ENCODE assay signal across 8 cellular contexts in the genomic region with DNA sequence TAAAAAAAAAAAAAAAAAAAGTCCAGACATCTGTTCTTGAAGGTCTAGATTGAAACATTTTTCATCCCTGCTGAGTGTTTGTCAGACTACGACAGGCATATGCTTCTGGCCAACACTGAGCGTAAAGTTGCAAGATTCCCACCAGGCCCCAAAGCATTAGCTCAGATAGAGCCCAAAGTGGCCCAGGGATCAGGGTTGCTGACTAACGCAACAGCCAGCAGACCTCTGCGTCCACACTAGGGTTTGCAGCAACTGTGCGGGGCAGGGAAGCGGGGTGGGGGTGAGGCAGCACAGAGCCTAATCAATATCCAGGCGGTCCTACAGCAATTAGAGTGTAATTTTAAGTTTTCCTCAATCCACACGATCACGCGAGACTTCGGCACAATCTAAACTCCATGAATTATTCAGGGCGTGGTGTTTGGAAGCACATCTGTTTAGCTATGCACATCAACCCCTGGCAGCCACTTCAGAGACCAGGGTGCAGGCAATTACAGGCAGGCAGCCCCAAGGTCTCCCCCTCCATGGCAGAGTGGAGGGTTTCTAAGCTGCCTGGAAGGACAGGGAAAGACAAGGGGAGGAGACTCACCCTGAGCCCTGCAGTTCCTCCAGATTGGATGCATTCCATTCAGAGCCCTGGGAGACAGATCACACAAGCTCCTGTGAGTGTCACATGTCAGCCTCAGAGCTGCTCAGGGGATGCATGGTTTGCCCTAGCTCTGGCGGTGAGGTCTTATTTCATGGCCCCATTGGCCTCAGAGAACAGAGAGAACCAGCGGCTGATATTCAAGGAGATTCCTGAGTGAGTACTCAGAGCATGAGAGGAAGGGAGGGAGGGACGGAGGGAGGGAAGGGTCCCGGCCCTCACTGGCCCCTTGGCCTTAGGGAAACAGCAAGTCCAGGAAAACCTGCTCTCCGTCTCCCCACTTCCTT. TPM values are rescaled to one million over a fixed set of nuclear protein-coding genes. Genes with fewer than 3 reads are reported as not detected.
A peak's percentile ranks its signal among the peaks of the same experiment; 100 is the strongest.
DNase-seq lines count a peak whose midpoint lies in the region; ATAC-seq and TF ChIP-seq lines count a peak whose summit lies in the region.

No MANE protein-coding gene starts in this region.

- H3K4me1 ChIP-seq in mucosa of stomach (ENCODE audit: control insufficient read depth, insufficient read depth, low read length) = no peaks in the 10 kb centered on the region

- DNase-seq in Right ventricle myocardium inferior (ENCODE audit: missing footprints) (no peak), cardiac septum (ENCODE audit: low spot score) (no peak), epithelial cell of proximal tubule (ENCODE audit: low read depth) (peak; percentile 80), cortex of kidney (lab: John Stamatoyannopoulos, UW) (no peak), activated gamma-delta T cell (lab: John Stamatoyannopoulos, UW) (no peak)

- H3K9me3 ChIP-seq in mucosa of stomach (ENCODE audit: control insufficient read depth, low read length) = no peaks in the 10 kb centered on the region

- H3K36me3 ChIP-seq in mucosa of stomach (ENCODE audit: control insufficient read depth, insufficient read depth, low read length) = peaks cover 12% of the 10 kb centered on the region

- H3K4me3 ChIP-seq in epithelial cell of proximal tubule (ENCODE audit: low read depth, low read length) (no peak overlapping the region), mucosa of stomach (ENCODE audit: low read length) (no peak overlapping the region)

- peak overlapping the region; percentile 16 for H3K9ac ChIP-seq in mucosa of stomach (ENCODE audit: low read length)

- ATAC-seq in Right ventricle myocardium inferior (peak; percentile 58), GM18909 (IDR thresholded peaks at IDR 0.05; ENCODE audit: poor library complexity, unreplicated experiment) (no peak), HG03025 (IDR thresholded peaks at IDR 0.05; ENCODE audit: low FRiP score, unreplicated experiment) (no peak)

- intact Hi-C loops in Right ventricle myocardium inferior (cut with DNase I) = loop anchor here (2.0 to 5.0 kb wide), 5 partner anchors 33 to 239 kb away; a partner anchor contains a TSS
- intact Hi-C loops in cardiac septum (cut with DNase I) = loop anchor here (1.0 to 10.0 kb wide), 4 partner anchors 55 to 293 kb away; a partner anchor contains a TSS

- TF ChIP-seq CTCF in epithelial cell of proximal tubule (conservative IDR thresholded peaks at IDR 0.05; ENCODE audit: low read depth, low read length) = no peak

- H3K27me3 ChIP-seq in mucosa of stomach (ENCODE audit: control insufficient read depth, insufficient read depth, low read length) = no peaks in the 10 kb centered on the region

RNA-seq across cellular contexts. Expression of a gene that starts 55.4 kb away (rescaled TPM):
- total RNA-seq in Right ventricle myocardium inferior (30.1 TPM), cardiac septum (50.6 TPM), epithelial cell of proximal tubule (12.0 and 16.0 TPM in 2 replicates)
